In genomic region chr2:225820828-225821227, GRCh38 we compare ENCODE assay signal across 23 cellular contexts.
"Had no signal": no experiment of that assay in that cellular context is flagged by ENCODE, and none has a peak within 500 bp of the region (broad histone marks: within the 10 kb centered on the region; RNA-seq: fewer than 3 reads in every experiment).

No MANE protein-coding gene starts in this region.

- ATAC-seq: left ventricle myocardium superior; lower lobe of right lung; natural killer cell treated with Interleukin-12 subunit alpha and Interleukin-12 subunit beta and Interleukin-15 and Interleukin-18, amount 100 ng/mL, for 72 hours; right lobe of liver; stimulated activated memory B cell treated with anti-CD40 and anti-IgM and Interleukin-4, amounts not matched to agents 10 μg/mL and 1 μg/mL and 100 μg/mL, for 72 hours; stimulated activated naive CD8-positive, alpha-beta T cell treated with anti-CD3 and anti-CD28 coated beads, Interleukin-15, Interleukin-2, amounts not matched to agents 100 U/mL and 50 U/mL, for 24 hours had no signal

- H3K27ac ChIP-seq: coronary artery, lower lobe of right lung, neutrophil, parathyroid adenoma, right lobe of liver, skin epidermis, spleen, testis, tibial nerve had no signal

- DNase-seq: dermis blood vessel endothelial cell; effector memory CD4-positive, alpha-beta T cell; foreskin melanocyte; hypothalamus; left ventricle myocardium superior; lower lobe of right lung; naive B cell; right lobe of liver; spleen; stimulated activated CD4-positive, alpha-beta T cell treated with anti-CD3 and anti-CD28 coated beads, Interleukin-4, amount 100 ng/mL, for 4 hours; stimulated activated naive CD8-positive, alpha-beta T cell treated with anti-CD3 and anti-CD28 coated beads, Interleukin-15, Interleukin-2, amounts not matched to agents 100 U/mL and 50 U/mL, for 24 hours; substantia nigra; testis had no signal

- H3K36me3 Mint-ChIP-seq: naive B cell; natural killer cell treated with Interleukin-12 subunit alpha and Interleukin-12 subunit beta and Interleukin-15 and Interleukin-18, amount 100 ng/mL, for 72 hours; stimulated activated memory B cell treated with anti-CD40 and anti-IgM and Interleukin-4, amounts not matched to agents 10 μg/mL and 1 μg/mL and 100 μg/mL, for 72 hours had no signal

- H3K36me3 ChIP-seq: esophagus muscularis mucosa, lower lobe of right lung, neutrophil, right lobe of liver, spleen, tibial nerve had no signal

- H3K9me3 ChIP-seq: esophagus muscularis mucosa, lower lobe of right lung, right lobe of liver, testis had no signal

- H3K27ac Mint-ChIP-seq: naive B cell; natural killer cell treated with Interleukin-12 subunit alpha and Interleukin-12 subunit beta and Interleukin-15 and Interleukin-18, amount 100 ng/mL, for 72 hours; progenitor cell of endocrine pancreas; stimulated activated memory B cell treated with anti-CD40 and anti-IgM and Interleukin-4, amounts not matched to agents 10 μg/mL and 1 μg/mL and 100 μg/mL, for 72 hours had no signal

- H3K4me1 Mint-ChIP-seq: naive B cell; neural crest cell; stimulated activated memory B cell treated with anti-CD40 and anti-IgM and Interleukin-4, amounts not matched to agents 10 μg/mL and 1 μg/mL and 100 μg/mL, for 72 hours had no signal

- H3K4me3 ChIP-seq: coronary artery, esophagus muscularis mucosa, lower lobe of right lung, right lobe of liver, skin epidermis, spleen, testis, tibial nerve had no signal

- H3K27me3 ChIP-seq: esophagus muscularis mucosa, neutrophil, right lobe of liver, spleen, testis, tibial nerve had no signal

- H3K4me3 Mint-ChIP-seq: naive B cell; natural killer cell treated with Interleukin-12 subunit alpha and Interleukin-12 subunit beta and Interleukin-15 and Interleukin-18, amount 100 ng/mL, for 72 hours; neural crest cell; stimulated activated memory B cell treated with anti-CD40 and anti-IgM and Interleukin-4, amounts not matched to agents 10 μg/mL and 1 μg/mL and 100 μg/mL, for 72 hours had no signal

- H3K27me3 Mint-ChIP-seq: naive B cell; natural killer cell treated with Interleukin-12 subunit alpha and Interleukin-12 subunit beta and Interleukin-15 and Interleukin-18, amount 100 ng/mL, for 72 hours; progenitor cell of endocrine pancreas; stimulated activated memory B cell treated with anti-CD40 and anti-IgM and Interleukin-4, amounts not matched to agents 10 μg/mL and 1 μg/mL and 100 μg/mL, for 72 hours had no signal

- H3K4me1 ChIP-seq: lower lobe of right lung, parathyroid adenoma, right lobe of liver, spleen, testis, tibial nerve had no signal
